In genomic region chr3:184601576-184602405, GRCh38 we compare ENCODE assay signal across 12 cellular contexts. TPM values are rescaled to one million over a fixed set of nuclear protein-coding genes. Genes with fewer than 3 reads are reported as not detected.
DNase-seq lines count a peak whose midpoint lies in the region; ATAC-seq and TF ChIP-seq lines count a peak whose summit lies in the region.
"Had no signal": no experiment of that assay in that cellular context is flagged by ENCODE, and none has a peak within 500 bp of the region (broad histone marks: within the 10 kb centered on the region; RNA-seq: fewer than 3 reads in every experiment).

No MANE protein-coding gene starts in this region.

- H3K9me3 ChIP-seq in right cardiac atrium (ENCODE audit: control insufficient read depth, low read length) (no peaks in the 10 kb centered on the region), upper lobe of left lung (no peaks in the 10 kb centered on the region), colonic mucosa (no peaks in the 10 kb centered on the region)

- H3K27me3 ChIP-seq in right cardiac atrium (ENCODE audit: control insufficient read depth, insufficient read depth) = no peaks in the 10 kb centered on the region
- peaks cover 0 to 25% (median 13%) of the 10 kb centered on the region in 4 donors for H3K27me3 ChIP-seq in upper lobe of left lung
- H3K27me3 ChIP-seq in colonic mucosa = peaks cover 22% of the 10 kb centered on the region

- no peak overlapping the region for H3K9ac ChIP-seq in colonic mucosa (ENCODE audit: low read depth in 2 of 2, low read length in 2 of 2)

- H3K36me3 ChIP-seq in upper lobe of left lung (no peaks in the 10 kb centered on the region), colonic mucosa (no peaks in the 10 kb centered on the region)

- intact Hi-C loops in right cardiac atrium (cut with DNase I) (no loop called here), left ventricle myocardium superior (cut with micrococcal nuclease) (no loop called here), colonic mucosa (cut with DNase I) (no loop called here)

- peak overlapping the region; percentile 7 to 37 for H3K4me3 Mint-ChIP-seq in effector memory CD8-positive, alpha-beta T cell
- H3K4me3 Mint-ChIP-seq in naive thymus-derived CD8-positive, alpha-beta T cell = peak overlapping the region in 9 of 10 donors; percentile 26 to 66 (median 61)

- no peak for TF ChIP-seq EP300 in upper lobe of left lung (IDR thresholded peaks at IDR 0.05)

- TF ChIP-seq CTCF in upper lobe of left lung (IDR thresholded peaks at IDR 0.05) = no peak
- TF ChIP-seq CTCF in colonic mucosa (IDR thresholded peaks at IDR 0.05) = no peak

- H3K4me3 ChIP-seq in right cardiac atrium (ENCODE audit: low read length) = peak overlapping the region; percentile 5
- H3K4me3 ChIP-seq in upper lobe of left lung = peak overlapping the region in 3 of 4 donors; percentile 16 to 32 (median 25)
- H3K4me3 ChIP-seq in colonic mucosa = no peak overlapping the region

- H3K4me1 ChIP-seq in right cardiac atrium (ENCODE audit: control insufficient read depth, insufficient read depth, low read length) = peaks cover 7% of the 10 kb centered on the region
- peaks cover 23 to 34% (median 33%) of the 10 kb centered on the region in 4 donors for H3K4me1 ChIP-seq in upper lobe of left lung
- H3K4me1 ChIP-seq in colonic mucosa = peaks cover 9% of the 10 kb centered on the region

- H3K27ac Mint-ChIP-seq in effector memory CD8-positive, alpha-beta T cell = no peak overlapping the region
- H3K27ac Mint-ChIP-seq in naive thymus-derived CD8-positive, alpha-beta T cell = no peak overlapping the region

- no peak for TF ChIP-seq POLR2A in upper lobe of left lung (IDR thresholded peaks at IDR 0.05)

- ATAC-seq in right cardiac atrium (no peak), left ventricle myocardium superior (no peak), upper lobe of left lung (ENCODE audit: low FRiP score in 2 of 2) (no peak), GM19397 (IDR thresholded peaks at IDR 0.05; ENCODE audit: unreplicated experiment) (no peak)
- no peak for ATAC-seq in effector memory CD8-positive, alpha-beta T cell (replicated peaks)
- ATAC-seq in naive thymus-derived CD8-positive, alpha-beta T cell = peak in 1 of 2 donors; percentile 27

- WGBS in right cardiac atrium = 21% methylated on average over 66 of the region's 66 CpGs
- WGBS in upper lobe of left lung, 2 donors = 13 to 16% methylated on average over 38 to 42 of the region's 66 CpGs

- peaks cover 57 to 70% of the 10 kb centered on the region in 2 donors for H3K27me3 Mint-ChIP-seq in effector memory CD8-positive, alpha-beta T cell
- H3K27me3 Mint-ChIP-seq in naive thymus-derived CD8-positive, alpha-beta T cell = peaks cover 32 to 61% (median 43%) of the 10 kb centered on the region in 5 donors

- peaks cover 16 to 23% of the 10 kb centered on the region in 2 donors for H3K4me1 Mint-ChIP-seq in effector memory CD8-positive, alpha-beta T cell (ENCODE audit: low read depth in 2 of 2)
- peaks cover 23 to 43% (median 35%) of the 10 kb centered on the region in 4 donors for H3K4me1 Mint-ChIP-seq in naive thymus-derived CD8-positive, alpha-beta T cell

- DNase-seq in right cardiac atrium (peak in 2 of 3 donors; percentile 52 to 69), left ventricle myocardium superior (no peak), upper lobe of left lung (peak in 1 of 2 donors; percentile 81), colonic mucosa (no peak), GDM1 (lab: John Stamatoyannopoulos, UW) (no peak)
- no peak for DNase-seq in effector memory CD8-positive, alpha-beta T cell
- DNase-seq in naive thymus-derived CD8-positive, alpha-beta T cell = no peak
- DNase-seq: activated T-cell treated with anti-CD3 and anti-CD28 coated beads, Interleukin-2, amount 50 U/mL, for 48 hours; EL; NCI-H2029; stimulated activated CD4-positive, alpha-beta T cell treated with anti-CD3 and anti-CD28 coated beads, Interleukin-15, amount 100 ng/mL, for 24 hours had no signal

- no peak overlapping the region for H3K27ac ChIP-seq in right cardiac atrium (ENCODE audit: low read length)
- H3K27ac ChIP-seq in upper lobe of left lung = no peak overlapping the region
- H3K27ac ChIP-seq in colonic mucosa = no peak overlapping the region

- POLR2A ChIA-PET in naive thymus-derived CD8-positive, alpha-beta T cell (lab: Charles Lee) = interaction anchor here (0.6 to 1.0 kb wide), 3 partner anchors 41 to 91 kb away, joined by 3 to 4 read pairs (median 3); no protein-coding TSS in a partner anchor

- H3K36me3 Mint-ChIP-seq in effector memory CD8-positive, alpha-beta T cell (ENCODE audit: insufficient read depth) = peaks cover 4% of the 10 kb centered on the region
- H3K36me3 Mint-ChIP-seq in naive thymus-derived CD8-positive, alpha-beta T cell = peaks cover 0 to 4% (median 4%) of the 10 kb centered on the region in 3 donors

- no peaks in the 10 kb centered on the region for H3K9me3 Mint-ChIP-seq in effector memory CD8-positive, alpha-beta T cell
- H3K9me3 Mint-ChIP-seq in naive thymus-derived CD8-positive, alpha-beta T cell = no peaks in the 10 kb centered on the region

RNA-seq across cellular contexts. Expression of gene EPHB3, which starts 40.2 kb away (rescaled TPM):
- total RNA-seq in right cardiac atrium (1 to 10 TPM; 1.3 to 3.4 (median 2.9) TPM), left ventricle myocardium superior (1.6 TPM), upper lobe of left lung (1 to 10 TPM; 3.1 to 10.0 (median 7.2) TPM), colonic mucosa (10 to 100 TPM; 40.1 to 64.2 TPM)
- polyA plus RNA-seq in right cardiac atrium = 0.52 TPM
- not detected for total RNA-seq in naive thymus-derived CD8-positive, alpha-beta T cell
- under 1 TPM; 0.23 to 0.59 (median 0.55) TPM for polyA plus RNA-seq in naive thymus-derived CD8-positive, alpha-beta T cell

Comparison
In these comparisons a context has a peak if more than half of its experiments do, and no peak if none do; other contexts are left out.
1. DNase-seq: peak in right cardiac atrium (2 of 3); none in left ventricle myocardium superior (single experiment), effector memory CD8-positive, alpha-beta T cell (0 of 3), naive thymus-derived CD8-positive, alpha-beta T cell (0 of 10), colonic mucosa (single experiment) and GDM1 (single experiment).